Comparison of ENCODE assay signal across 32 cellular contexts in genomic region chr10:59922907-59923306, GRCh38. TPM values are rescaled to one million over a fixed set of nuclear protein-coding genes. Genes with fewer than 3 reads are reported as not detected.
A peak's percentile ranks its signal among the peaks of the same experiment; 100 is the strongest.
DNase-seq lines count a peak whose midpoint lies in the region; ATAC-seq, FAIRE-seq and TF ChIP-seq lines count a peak whose summit lies in the region.
"Had no signal": no experiment of that assay in that cellular context is flagged by ENCODE, and none has a peak within 500 bp of the region (broad histone marks: within the 10 kb centered on the region; RNA-seq: fewer than 3 reads in every experiment).

No MANE protein-coding gene starts in this region.

- no peaks in the 10 kb centered on the region for H3K9me2 ChIP-seq in HCT116 (ENCODE audit: insufficient read depth)

- no peaks in the 10 kb centered on the region for H3K9me1 ChIP-seq in K562 (ENCODE audit: control insufficient read depth, insufficient read depth, low read length)

- H3K27me3 ChIP-seq in HCT116 (ENCODE audit: insufficient read depth, low read length) (no peaks in the 10 kb centered on the region), K562 (ENCODE audit: control insufficient read depth in 2 of 2, insufficient read depth in 2 of 2, low read length in 2 of 2) (no peaks in the 10 kb centered on the region)
- H3K27me3 ChIP-seq: BE2C; BLaER1; BLaER1 treated with 17β-estradiol and CSF1 and Interleukin-3, amounts not matched to agents 10 nM and 100 nM had no signal

- H3K4me2 ChIP-seq in HCT116 (ENCODE audit: low read length) (no peak overlapping the region), K562 (ENCODE audit: insufficient read depth, low read length) (no peak overlapping the region)
- H3K4me2 ChIP-seq: A549; BLaER1; BLaER1 treated with 17β-estradiol and CSF1 and Interleukin-3, amounts not matched to agents 10 nM and 100 nM had no signal

- FAIRE-seq in K562 (lab: Jason Lieb, UNC) = no peak
- FAIRE-seq: A549, D721Med had no signal

- no peaks in the 10 kb centered on the region for H3K79me2 ChIP-seq in HCT116 (ENCODE audit: insufficient read depth, low read length)
- H3K79me2 ChIP-seq in K562 (ENCODE audit: control insufficient read depth, insufficient read depth, low read length) = no peaks in the 10 kb centered on the region

- no peak for TF ChIP-seq EP300 in K562 (IDR thresholded peaks at IDR 0.05; ENCODE audit: low read length)

- no peak overlapping the region for H3K4me3 ChIP-seq in HCT116 (replicated peaks in 1 of 2; ENCODE audit: low read depth in 1 of 2, low read length in 2 of 2)
- H3K4me3 ChIP-seq in HEK293 (ENCODE audit: low read depth, low read length) = no peak overlapping the region
- H3K4me3 ChIP-seq in K562 = no peak overlapping the region
- H3K4me3 ChIP-seq: A549; BLaER1; BLaER1 treated with 17β-estradiol and CSF1 and Interleukin-3, amounts not matched to agents 10 nM and 100 nM had no signal

- H3K4me1 ChIP-seq in HCT116 (ENCODE audit: control insufficient read depth in 1 of 2, insufficient read depth in 2 of 2, low read length in 2 of 2) (no peaks in the 10 kb centered on the region), HEK293 (ENCODE audit: control insufficient read depth, insufficient read depth, low read length) (no peaks in the 10 kb centered on the region), K562 (replicated peaks in 1 of 2; ENCODE audit: control insufficient read depth in 2 of 2, insufficient read depth in 2 of 2, low read length in 2 of 2) (no peaks in the 10 kb centered on the region)
- H3K4me1 ChIP-seq: A549; BE2C; BLaER1; BLaER1 treated with 17β-estradiol and CSF1 and Interleukin-3, amounts not matched to agents 10 nM and 100 nM; Caco-2 had no signal

- no peak for TF ChIP-seq CTCF in HCT116 (IDR thresholded peaks at IDR 0.05 in 2 of 3, conservative IDR thresholded peaks at IDR 0.05 in 1 of 3; ENCODE audit: borderline replicate concordance in 1 of 3, insufficient read depth in 1 of 3, low read depth in 2 of 3, low read length in 2 of 3)
- no peak for TF ChIP-seq CTCF in HEK293 (tag by site-specific recombination; IDR thresholded peaks at IDR 0.05)
- no peak for TF ChIP-seq CTCF in K562 (IDR thresholded peaks at IDR 0.05 in 2 of 3, conservative IDR thresholded peaks at IDR 0.05 in 1 of 3; ENCODE audit: insufficient read depth in 2 of 3, low read depth in 1 of 3, low read length in 3 of 3)

- POLR2A ChIA-PET in HCT116 (lab: Charles Lee) = no interaction called here
- POLR2A ChIA-PET in HEK293 (lab: Yijun Ruan, JAX) = no interaction called here
- POLR2A ChIA-PET in K562 (lab: Yijun Ruan, JAX) = no interaction called here

- no peak for TF ChIP-seq POLR2A in HCT116 (IDR thresholded peaks at IDR 0.05; ENCODE audit: borderline replicate concordance, extremely low read depth, insufficient read depth, insufficient read length)
- no peak for TF ChIP-seq POLR2A in K562 (conservative IDR thresholded peaks at IDR 0.05)

- no TSS peak for BruUV-seq in HCT116 (replicated peaks; lab: Mats Ljungman, UMichigan)
- BruUV-seq in K562 (replicated peaks; lab: Mats Ljungman, UMichigan) = no TSS peak

- 4% methylated on average over 3 of the region's 3 CpGs for WGBS in K562 (ENCODE audit: insufficient coverage, low coverage, missing lambda C conversion rate)

- H2AFZ ChIP-seq in HCT116 (ENCODE audit: low read depth, low read length, poor library complexity, severe bottlenecking) (no peak overlapping the region), K562 (ENCODE audit: low read depth, low read length) (no peak overlapping the region)

- ATAC-seq in HCT116 (no peak), K562 (no peak), SK-N-SH treated with all-trans-retinoic acid at 6 μM for 48 hours (no peak), GM19328 (IDR thresholded peaks at IDR 0.05; ENCODE audit: unreplicated experiment) (no peak)
- ATAC-seq: A549; CD8-positive, alpha-beta T cell had no signal

- H3K27ac ChIP-seq in HCT116 (ENCODE audit: low read depth, low read length) (no peak overlapping the region), HEK293 (ENCODE audit: extremely low read depth, low read depth, low read length) (no peak overlapping the region), K562 (ENCODE audit: extremely low read depth, low read depth, low read length) (no peak overlapping the region)
- H3K27ac ChIP-seq: 22Rv1; A549; BLaER1; BLaER1 treated with 17β-estradiol and CSF1 and Interleukin-3, amounts not matched to agents 10 nM and 100 nM; C4-2B had no signal

- H3K36me3 ChIP-seq in HCT116 (ENCODE audit: control insufficient read depth in 1 of 2, insufficient read depth in 2 of 2, low read length in 2 of 2) (no peaks in the 10 kb centered on the region), HEK293 (ENCODE audit: control insufficient read depth in 2 of 2, insufficient read depth in 1 of 2, low read length in 2 of 2) (no peaks in the 10 kb centered on the region), K562 (ENCODE audit: control insufficient read depth, insufficient read depth, low read length) (no peaks in the 10 kb centered on the region)
- H3K36me3 ChIP-seq: BE2C; BLaER1; BLaER1 treated with 17β-estradiol and CSF1 and Interleukin-3, amounts not matched to agents 10 nM and 100 nM had no signal

- RAD21 ChIA-PET in HCT116 (lab: Charles Lee; ENCODE audit: low non-redundant PET in 1 of 2, low total read pairs in 2 of 2, uncharacterized antibody in 2 of 2, unreplicated experiment in 2 of 2) = no interaction called here

- H3K9ac ChIP-seq in HCT116 (ENCODE audit: low read length) (no peak overlapping the region), K562 (ENCODE audit: insufficient read depth in 1 of 2, low read depth in 2 of 2, low read length in 2 of 2) (no peak overlapping the region)
- H3K9ac ChIP-seq: BLaER1; BLaER1 treated with 17β-estradiol and CSF1 and Interleukin-3, amounts not matched to agents 10 nM and 100 nM had no signal

- intact Hi-C loops in HCT116 (cut with micrococcal nuclease) = no loop called here
- intact Hi-C loops in K562 (cut with micrococcal nuclease) = no loop called here

- H4K20me1 ChIP-seq in HCT116 (ENCODE audit: insufficient read depth) (no peaks in the 10 kb centered on the region), K562 (replicated peaks; ENCODE audit: control insufficient read depth, insufficient read depth, low read length) (no peaks in the 10 kb centered on the region)
- H4K20me1 ChIP-seq: BLaER1; BLaER1 treated with 17β-estradiol and CSF1 and Interleukin-3, amounts not matched to agents 10 nM and 100 nM had no signal

- DNase-seq in HCT116 (ENCODE audit: low read depth, low spot score) = no peak
- no peak for DNase-seq in K562 (ENCODE audit: extremely low read depth in 1 of 4, low spot score in 3 of 4)
- no peak for DNase-seq in activated CD4-positive, alpha-beta T cell treated with anti-CD3 and anti-CD28 coated beads for 4 hours
- DNase-seq: 8988T; ACHN; AML-193; BE2C; C1 segment of cervical spinal cord; Caco-2; Calu3; CD4-positive, alpha-beta memory T cell; CD4-positive, alpha-beta T cell; CD4-positive, CD25-positive, alpha-beta regulatory T cell; CD8-positive, alpha-beta memory T cell; CD8-positive, alpha-beta T cell; COR-L47; DMS 273 treated with DMSO at 0.1 percent for 48 hours; DMS153; DMS53; DMS79; DMS79 treated with DMSO at 0.1 percent for 48 hours; DND-41; EL had no signal

- CTCF ChIA-PET in HCT116 (lab: Charles Lee) = no interaction called here
- CTCF ChIA-PET in HEK293 (lab: Yijun Ruan, JAX) = no interaction called here
- CTCF ChIA-PET in K562 (lab: Yijun Ruan, JAX; ENCODE audit: low intra/inter-chr PET ratio) = no interaction called here

- TF ChIP-seq RAD21 in HCT116 (IDR thresholded peaks at IDR 0.05; ENCODE audit: low read depth) = no peak
- TF ChIP-seq RAD21 in K562 (CRISPR knock-in tag; conservative IDR thresholded peaks at IDR 0.05 in 1 of 2, IDR thresholded peaks at IDR 0.05 in 1 of 2) = no peak

- H3K9me3 ChIP-seq in HCT116 (ENCODE audit: control insufficient read depth in 1 of 2, insufficient read depth in 1 of 2, low read depth in 1 of 2, low read length in 2 of 2) (no peaks in the 10 kb centered on the region), HEK293 (ENCODE audit: control insufficient read depth, insufficient read depth, low read depth, low read length) (no peaks in the 10 kb centered on the region), K562 (replicated peaks; ENCODE audit: control insufficient read depth, insufficient read depth, low read depth, low read length) (no peaks in the 10 kb centered on the region; the same call in 1 of the 2 replicates)
- H3K9me3 ChIP-seq: BE2C had no signal

- in situ Hi-C loops in K562 (cut with MboI) = no loop called here

TF ChIP-seq in HCT116, 20 proteins besides CTCF, POLR2A, EP300 and RAD21 (continues in another document):
- TF ChIP-seq EGR1 (IDR thresholded peaks at IDR 0.05; ENCODE audit: low read depth) = no peak
- TF ChIP-seq CBX3 (IDR thresholded peaks at IDR 0.05; ENCODE audit: low read depth) = peak; percentile 73; the same call in 1 of the 2 replicates

TF ChIP-seq in K562, 482 proteins besides CTCF, POLR2A, EP300 and RAD21 (continues in another document):
- no peak for TF ChIP-seq MEIS2 (IDR thresholded peaks at IDR 0.05; ENCODE audit: partially characterized antibody)

TF ChIP-seq in SK-N-SH treated with all-trans-retinoic acid at 6 μM for 48 hours, 23 proteins besides CTCF, POLR2A, EP300 and RAD21 (continues in another document):
- no peak for TF ChIP-seq ZNF565 (CRISPR knock-in tag; conservative IDR thresholded peaks at IDR 0.05; ENCODE audit: low read depth)

RNA-seq across cellular contexts. Expression of gene CCDC6, which starts 16.6 kb away (rescaled TPM):
- total RNA-seq in HCT116 (2021; ENCODE audit: unreplicated experiment) (54.9 TPM), K562 (2014; rRNA removed) (13.4 and 15.9 TPM in 2 replicates), K562 (2014; rRNA removed; fragmentation: Illumina TruSeq; extraction: Trizol) (22.6 and 24.1 TPM in 2 replicates), K562 (2015; rRNA removed; fragmentation: Illumina TruSeq; extraction: Trizol) (20.6 and 20.9 TPM in 2 replicates), K562 (2021) (41.0 and 42.4 TPM in 2 replicates)
- polyA plus RNA-seq in HCT116 (2012) = 15.2 and 17.3 TPM in 2 replicates
- 10.1 and 39.9 TPM in 2 replicates for total RNA-seq in K562 (2011; cell fraction: chromatin; rRNA removed; ENCODE audit: low replicate concordance)
- 6.3 and 11.8 TPM in 2 replicates for total RNA-seq in K562 (2011; cell fraction: nucleolus; rRNA removed)
- total RNA-seq in K562 (2011; cell fraction: nucleoplasm; rRNA removed) = 20.5 and 31.5 TPM in 2 replicates
- polyA plus RNA-seq in K562 (2011; rRNA removed) (21.9 and 23.4 TPM in 2 replicates), K562 (2014; fragmentation: Illumina TruSeq; extraction: Trizol) (22.7 and 27.8 TPM in 2 replicates), K562 (2014; fragmentation: Nextera tagmentation; extraction: Ambion mirVana) (10 to 100 TPM; 10.4 to 12.7 TPM), K562 (2014; rRNA removed) (16.0 and 18.4 TPM in 2 replicates)
- polyA plus RNA-seq in K562 (2011; cell fraction: cytosol; rRNA removed) = 17.6 and 19.3 TPM in 2 replicates
- 11.8 and 16.6 TPM in 2 replicates for polyA plus RNA-seq in K562 (2011; cell fraction: nucleus; rRNA removed)
- 14.5 and 19.0 TPM in 2 replicates for polyA plus RNA-seq in K562 (2012)
- polyA minus RNA-seq in K562 (2011; rRNA and poly(A)+ RNA removed) = 54.4 and 56.6 TPM in 2 replicates
- polyA minus RNA-seq in K562 (2011; cell fraction: cytosol; rRNA and poly(A)+ RNA removed) = 24.9 and 32.8 TPM in 2 replicates
- polyA minus RNA-seq in K562 (2011; cell fraction: nucleus; rRNA and poly(A)+ RNA removed) = 14.0 and 25.5 TPM in 2 replicates
